Comparison of ENCODE assay signal across 10 cellular contexts in the genomic region with DNA sequence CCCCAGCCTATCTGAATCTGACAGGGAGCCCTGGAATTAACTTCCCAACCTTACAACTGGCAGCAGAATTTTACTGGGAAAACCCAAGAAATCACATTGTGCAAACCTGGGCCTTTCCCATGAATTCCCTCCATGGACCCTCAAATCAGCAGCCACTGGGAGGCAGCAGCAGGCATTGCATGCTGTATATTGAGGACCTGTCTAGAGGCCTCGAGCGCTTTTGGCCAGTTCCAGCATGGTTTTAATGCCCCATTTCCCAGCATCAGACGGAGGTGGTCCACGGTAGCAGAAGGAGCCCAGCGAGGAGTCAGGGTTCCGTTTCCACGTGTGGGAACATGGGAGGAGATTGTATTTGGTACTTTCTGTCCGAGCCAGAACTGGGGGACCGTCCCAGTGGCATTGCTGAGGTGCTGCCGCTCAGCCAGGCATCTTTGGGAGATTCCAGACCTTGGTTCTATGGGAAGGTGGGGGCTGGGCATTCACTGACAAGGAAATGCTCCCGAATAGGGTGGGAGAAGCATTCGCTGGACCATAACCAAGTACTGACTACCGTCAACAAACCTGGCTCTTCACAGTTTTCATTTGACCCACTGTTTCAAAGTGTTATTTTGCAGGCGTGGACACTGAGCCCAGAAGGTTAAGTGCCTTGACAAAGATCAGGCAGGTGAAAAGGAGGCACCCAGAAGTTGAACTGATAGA. TPM values are rescaled to one million over a fixed set of nuclear protein-coding genes. Genes with fewer than 3 reads are reported as not detected.
DNase-seq lines count a peak whose midpoint lies in the region; ATAC-seq and TF ChIP-seq lines count a peak whose summit lies in the region.
"Had no signal": no experiment of that assay in that cellular context is flagged by ENCODE, and none has a peak within 500 bp of the region (broad histone marks: within the 10 kb centered on the region; RNA-seq: fewer than 3 reads in every experiment).

No MANE protein-coding gene starts in this region.

- no peaks in the 10 kb centered on the region for H3K27me3 ChIP-seq in BJ (ENCODE audit: control insufficient read depth, insufficient read depth, low read length)

- DNase-seq in BJ (ENCODE audit: low read depth) (no peak), islet precursor cell (peak; percentile 62), kidney tubule cell (ENCODE audit: low spot score) (no peak), NCI-H1105 (lab: John Stamatoyannopoulos, UW) (no peak)
- no peak for DNase-seq in stimulated activated CD4-positive, alpha-beta T cell treated with anti-CD3 and anti-CD28 coated beads, Interleukin-2, amount 100 ng/mL, for 48 hours
- no peak for DNase-seq in effector CD4-positive, alpha-beta T cell
- DNase-seq: activated CD4-positive, alpha-beta T cell treated with anti-CD3 and anti-CD28 coated beads for 36 hours; naive thymus-derived CD8-positive, alpha-beta T cell had no signal

- H3K4me1 ChIP-seq in HEK293 (ENCODE audit: control insufficient read depth, insufficient read depth, low read length): no peaks in the 10 kb centered on the region

- CTCF ChIA-PET in BJ (lab: Yijun Ruan, JAX) (no interaction called here), HEK293 (lab: Yijun Ruan, JAX) (interaction anchor here (0.6 to 1.0 kb wide), 3 partner anchors 18 to 73 kb away, joined by 3 read pairs; no protein-coding TSS in a partner anchor)

- H3K27ac ChIP-seq in HEK293 (ENCODE audit: extremely low read depth, low read depth, low read length): no peak overlapping the region

- POLR2A ChIA-PET in BJ (lab: Charles Lee) (interaction anchor here (0.6 kb wide), 1 partner anchor 67 kb away, joined by 12 read pairs; no protein-coding TSS in a partner anchor), HEK293 (lab: Yijun Ruan, JAX) (no interaction called here)

- H3K4me3 ChIP-seq in BJ (ENCODE audit: low read depth, low read length) (no peak overlapping the region), HEK293 (ENCODE audit: low read depth, low read length) (no peak overlapping the region)

- H3K9me3 ChIP-seq in HEK293 (ENCODE audit: control insufficient read depth, insufficient read depth, low read depth, low read length): no peaks in the 10 kb centered on the region

- ATAC-seq in SK-N-SH treated with all-trans-retinoic acid at 6 μM for 48 hours: peak; percentile 74
- ATAC-seq: activated CD4-positive, alpha-beta T cell treated with anti-CD3 and anti-CD28 coated beads for 36 hours; naive thymus-derived CD8-positive, alpha-beta T cell had no signal

- no peaks in the 10 kb centered on the region for H3K36me3 ChIP-seq in BJ (ENCODE audit: control insufficient read depth, insufficient read depth, low read length)
- no peaks in the 10 kb centered on the region for H3K36me3 ChIP-seq in HEK293 (ENCODE audit: control insufficient read depth in 2 of 2, insufficient read depth in 1 of 2, low read length in 2 of 2)

- TF ChIP-seq CTCF in BJ (IDR thresholded peaks at IDR 0.05; ENCODE audit: insufficient read depth, low read depth, low read length) (peak; percentile 33; the same call in 1 of the 2 replicates), HEK293 (tag by site-specific recombination; IDR thresholded peaks at IDR 0.05) (0 out of 2 replicates have a peak, but pooled peaks have one; percentile 49)

TF ChIP-seq in HEK293, 187 proteins besides CTCF, POLR2A, EP300 and RAD21:
- TF ChIP-seq ZNF311 (tag by site-specific recombination; IDR thresholded peaks at IDR 0.05; ENCODE audit: borderline replicate concordance) (no peak), ZBTB21 (tag by site-specific recombination; IDR thresholded peaks at IDR 0.05) (no peak), ZNF10 (tag by site-specific recombination; IDR thresholded peaks at IDR 0.05) (no peak), ZNF701 (tag by site-specific recombination; IDR thresholded peaks at IDR 0.05) (no peak), ZSCAN16 (tag by site-specific recombination; IDR thresholded peaks at IDR 0.05) (no peak), ZNF555 (tag by site-specific recombination; conservative IDR thresholded peaks at IDR 0.05) (no peak), ZNF138 (tag by site-specific recombination; IDR thresholded peaks at IDR 0.05; ENCODE audit: borderline replicate concordance) (no peak), ZNF366 (tag by site-specific recombination; conservative IDR thresholded peaks at IDR 0.05) (no peak), ZFP69B (tag by site-specific recombination; IDR thresholded peaks at IDR 0.05) (no peak)

TF ChIP-seq in SK-N-SH treated with all-trans-retinoic acid at 6 μM for 48 hours, 23 proteins besides CTCF, POLR2A, EP300 and RAD21:
- TF ChIP-seq, protein P1, sequence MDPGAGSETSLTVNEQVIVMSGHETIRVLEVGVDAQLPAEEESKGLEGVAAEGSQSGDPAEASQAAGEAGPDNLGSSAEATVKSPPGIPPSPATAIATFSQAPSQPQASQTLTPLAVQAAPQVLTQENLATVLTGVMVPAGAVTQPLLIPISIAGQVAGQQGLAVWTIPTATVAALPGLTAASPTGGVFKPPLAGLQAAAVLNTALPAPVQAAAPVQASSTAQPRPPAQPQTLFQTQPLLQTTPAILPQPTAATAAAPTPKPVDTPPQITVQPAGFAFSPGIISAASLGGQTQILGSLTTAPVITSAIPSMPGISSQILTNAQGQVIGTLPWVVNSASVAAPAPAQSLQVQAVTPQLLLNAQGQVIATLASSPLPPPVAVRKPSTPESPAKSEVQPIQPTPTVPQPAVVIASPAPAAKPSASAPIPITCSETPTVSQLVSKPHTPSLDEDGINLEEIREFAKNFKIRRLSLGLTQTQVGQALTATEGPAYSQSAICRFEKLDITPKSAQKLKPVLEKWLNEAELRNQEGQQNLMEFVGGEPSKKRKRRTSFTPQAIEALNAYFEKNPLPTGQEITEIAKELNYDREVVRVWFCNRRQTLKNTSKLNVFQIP (CRISPR knock-in tag; IDR thresholded peaks at IDR 0.05; ENCODE audit: borderline replicate concordance, low read depth): no peak
- no peak for TF ChIP-seq ZNF565 (CRISPR knock-in tag; conservative IDR thresholded peaks at IDR 0.05; ENCODE audit: low read depth)
- TF ChIP-seq TCF4 (CRISPR knock-in tag; IDR thresholded peaks at IDR 0.05; ENCODE audit: borderline replicate concordance): no peak
- no peak for TF ChIP-seq SNAI2 (CRISPR knock-in tag; IDR thresholded peaks at IDR 0.05)
- no peak for TF ChIP-seq PPARA (CRISPR knock-in tag; IDR thresholded peaks at IDR 0.05; ENCODE audit: borderline replicate concordance)
- TF ChIP-seq CSDC2 (CRISPR knock-in tag; IDR thresholded peaks at IDR 0.05): no peak
- no peak for TF ChIP-seq ISL1 (CRISPR knock-in tag; IDR thresholded peaks at IDR 0.05)
- no peak for TF ChIP-seq ARNTL (CRISPR knock-in tag; IDR thresholded peaks at IDR 0.05; ENCODE audit: borderline replicate concordance, low read depth)
- no peak for TF ChIP-seq GLIS3 (CRISPR knock-in tag; IDR thresholded peaks at IDR 0.05)
- no peak for TF ChIP-seq ZFP3 (CRISPR knock-in tag; IDR thresholded peaks at IDR 0.05)
- no peak for TF ChIP-seq ZFP30 (CRISPR knock-in tag; IDR thresholded peaks at IDR 0.05)
- no peak for TF ChIP-seq ESRRG (CRISPR knock-in tag; IDR thresholded peaks at IDR 0.05)
- TF ChIP-seq RARB (CRISPR knock-in tag; IDR thresholded peaks at IDR 0.05): no peak
- no peak for TF ChIP-seq OSR1 (CRISPR knock-in tag; IDR thresholded peaks at IDR 0.05)
- TF ChIP-seq, protein P2, sequence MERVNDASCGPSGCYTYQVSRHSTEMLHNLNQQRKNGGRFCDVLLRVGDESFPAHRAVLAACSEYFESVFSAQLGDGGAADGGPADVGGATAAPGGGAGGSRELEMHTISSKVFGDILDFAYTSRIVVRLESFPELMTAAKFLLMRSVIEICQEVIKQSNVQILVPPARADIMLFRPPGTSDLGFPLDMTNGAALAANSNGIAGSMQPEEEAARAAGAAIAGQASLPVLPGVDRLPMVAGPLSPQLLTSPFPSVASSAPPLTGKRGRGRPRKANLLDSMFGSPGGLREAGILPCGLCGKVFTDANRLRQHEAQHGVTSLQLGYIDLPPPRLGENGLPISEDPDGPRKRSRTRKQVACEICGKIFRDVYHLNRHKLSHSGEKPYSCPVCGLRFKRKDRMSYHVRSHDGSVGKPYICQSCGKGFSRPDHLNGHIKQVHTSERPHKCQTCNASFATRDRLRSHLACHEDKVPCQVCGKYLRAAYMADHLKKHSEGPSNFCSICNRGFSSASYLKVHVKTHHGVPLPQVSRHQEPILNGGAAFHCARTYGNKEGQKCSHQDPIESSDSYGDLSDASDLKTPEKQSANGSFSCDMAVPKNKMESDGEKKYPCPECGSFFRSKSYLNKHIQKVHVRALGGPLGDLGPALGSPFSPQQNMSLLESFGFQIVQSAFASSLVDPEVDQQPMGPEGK (CRISPR knock-in tag; IDR thresholded peaks at IDR 0.05; ENCODE audit: borderline replicate concordance): no peak
- no peak for TF ChIP-seq ZNF70 (CRISPR knock-in tag; IDR thresholded peaks at IDR 0.05)
- no peak for TF ChIP-seq ZC3H10 (CRISPR knock-in tag; IDR thresholded peaks at IDR 0.05)
TF ChIP-seq in SK-N-SH treated with all-trans-retinoic acid at 6 μM for 48 hours: peak in this region for 0.

RNA-seq across cellular contexts. Expression of a gene that starts 15.9 kb away (rescaled TPM):
- polyA plus RNA-seq in BJ (2011; rRNA removed): 0.05 TPM in 1 of 2 replicates, not detected in the other
- polyA minus RNA-seq in BJ (2011; rRNA and poly(A)+ RNA removed): not detected in 2 replicates
- polyA plus RNA-seq: naive thymus-derived CD8-positive, alpha-beta T cell had no signal
